1 cellular context compared by ENCODE assay signal in genomic region chr4:108890491-108890890, GRCh38.
TF ChIP-seq lines count a peak whose summit lies in the region.

No MANE protein-coding gene starts in this region.

TF ChIP-seq in IMR-90, 13 proteins besides CTCF, POLR2A, EP300 and RAD21 (continued from another document):
- TF ChIP-seq, protein P1, sequence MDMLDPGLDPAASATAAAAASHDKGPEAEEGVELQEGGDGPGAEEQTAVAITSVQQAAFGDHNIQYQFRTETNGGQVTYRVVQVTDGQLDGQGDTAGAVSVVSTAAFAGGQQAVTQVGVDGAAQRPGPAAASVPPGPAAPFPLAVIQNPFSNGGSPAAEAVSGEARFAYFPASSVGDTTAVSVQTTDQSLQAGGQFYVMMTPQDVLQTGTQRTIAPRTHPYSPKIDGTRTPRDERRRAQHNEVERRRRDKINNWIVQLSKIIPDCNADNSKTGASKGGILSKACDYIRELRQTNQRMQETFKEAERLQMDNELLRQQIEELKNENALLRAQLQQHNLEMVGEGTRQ (IDR thresholded peaks at IDR 0.05; ENCODE audit: low read depth, low read length), result no peak
- TF ChIP-seq MAFK (IDR thresholded peaks at IDR 0.05; ENCODE audit: low read depth, low read length) (no peak), BHLHE40 (IDR thresholded peaks at IDR 0.05; ENCODE audit: low read depth, low read length) (no peak), RFX5 (IDR thresholded peaks at IDR 0.05; ENCODE audit: low read depth, low read length) (no peak), FOS (IDR thresholded peaks at IDR 0.05; ENCODE audit: low read depth, low read length) (no peak)
